ENCODE assay signal across 22 cellular contexts in genomic region chr15:46577767-46578166, GRCh38.
DNase-seq lines count a peak whose midpoint lies in the region; ATAC-seq, FAIRE-seq and TF ChIP-seq lines count a peak whose summit lies in the region.
"Had no signal": no experiment of that assay in that cellular context is flagged by ENCODE, and none has a peak within 500 bp of the region (broad histone marks: within the 10 kb centered on the region; RNA-seq: fewer than 3 reads in every experiment).

No MANE protein-coding gene starts in this region.

- in situ Hi-C loops in HepG2 (cut with HindIII; ENCODE audit: extremely low pct_ligation_motif_present, low pct_unique_long_range_greater_than_20kb): no loop called here

- no peak overlapping the region for H2AFZ ChIP-seq in HepG2 (ENCODE audit: low read length)

- H4K20me1 ChIP-seq in HepG2 (ENCODE audit: insufficient read depth, low read length): no peaks in the 10 kb centered on the region
- H4K20me1 ChIP-seq: BLaER1 treated with 17β-estradiol and CSF1 and Interleukin-3, amounts not matched to agents 10 nM and 100 nM had no signal

- intact Hi-C loops in HepG2 (cut with micrococcal nuclease; ENCODE audit: unreplicated experiment): no loop called here
- intact Hi-C loops in right lobe of liver (cut with DNase I): no loop called here
- intact Hi-C loops in lower lobe of right lung (cut with DNase I): no loop called here

- no peaks in the 10 kb centered on the region for H3K27me3 Mint-ChIP-seq in type B pancreatic cell
- no peaks in the 10 kb centered on the region for H3K27me3 Mint-ChIP-seq in T-helper 2 cell treated with Interferon-gamma antibody and Interleukin-4, amounts not matched to agents 5 μg/mL and 100 μg/mL, for 36 hours (ENCODE audit: low read depth)
- H3K27me3 Mint-ChIP-seq: B cell; CD4-positive, alpha-beta T cell had no signal

- no peaks in the 10 kb centered on the region for H3K36me3 Mint-ChIP-seq in type B pancreatic cell
- H3K36me3 Mint-ChIP-seq in T-helper 2 cell treated with Interferon-gamma antibody and Interleukin-4, amounts not matched to agents 5 μg/mL and 100 μg/mL, for 36 hours (ENCODE audit: low read depth): no peaks in the 10 kb centered on the region
- H3K36me3 Mint-ChIP-seq: CD8-positive, alpha-beta T cell had no signal

- H3K9me3 ChIP-seq in liver (ENCODE audit: control insufficient read depth in 4 of 4, low read length in 3 of 4) (no peaks in the 10 kb centered on the region), HepG2 (ENCODE audit: low read length) (peaks cover 88% of the 10 kb centered on the region), right lobe of liver (no peaks in the 10 kb centered on the region), lower lobe of right lung (no peaks in the 10 kb centered on the region)
- H3K9me3 ChIP-seq: A549; BLaER1 treated with 17β-estradiol and CSF1 and Interleukin-3, amounts not matched to agents 10 nM and 100 nM; Caco-2 had no signal

- TF ChIP-seq RAD21 in liver (IDR thresholded peaks at IDR 0.05) (peak; percentile 22 to 31), HepG2 (CRISPR knock-in tag; IDR thresholded peaks at IDR 0.05) (no peak)

- no peaks in the 10 kb centered on the region for H3K79me2 ChIP-seq in HepG2 (ENCODE audit: insufficient read depth, low read length)

- peaks cover 4% of the 10 kb centered on the region for H3K9me3 Mint-ChIP-seq in type B pancreatic cell
- H3K9me3 Mint-ChIP-seq in T-helper 2 cell treated with Interferon-gamma antibody and Interleukin-4, amounts not matched to agents 5 μg/mL and 100 μg/mL, for 36 hours: peaks cover 14% of the 10 kb centered on the region
- H3K9me3 Mint-ChIP-seq: CD8-positive, alpha-beta T cell had no signal

- 23% methylated on average over 2 of the region's 2 CpGs for WGBS in liver
- 0% methylated on average over 2 of the region's 2 CpGs for WGBS in HepG2 (ENCODE audit: low lambda C conversion rate)
- WGBS in right lobe of liver (ENCODE audit: insufficient coverage, low coverage, low lambda C conversion rate, missing lambda C conversion rate): 6% methylated on average over 2 of the region's 2 CpGs

- H3K27me3 ChIP-seq in liver (ENCODE audit: control insufficient read depth in 4 of 4, insufficient read depth in 4 of 4, low read length in 3 of 4): no peaks in the 10 kb centered on the region
- H3K27me3 ChIP-seq in HepG2 (ENCODE audit: control insufficient read depth in 1 of 2, insufficient read depth in 2 of 2, low read length in 2 of 2): no peaks in the 10 kb centered on the region
- H3K27me3 ChIP-seq in right lobe of liver: no peaks in the 10 kb centered on the region
- H3K27me3 ChIP-seq in lower lobe of right lung (ENCODE audit: low read depth): no peaks in the 10 kb centered on the region
- H3K27me3 ChIP-seq: BLaER1 treated with 17β-estradiol and CSF1 and Interleukin-3, amounts not matched to agents 10 nM and 100 nM had no signal

- no TSS peak for BruUV-seq in HepG2 (replicated peaks; lab: Mats Ljungman, UMichigan)

- H3K36me3 ChIP-seq in liver (ENCODE audit: control insufficient read depth in 4 of 4, insufficient read depth in 3 of 4, low read depth in 1 of 4, low read length in 3 of 4): no peaks in the 10 kb centered on the region
- no peaks in the 10 kb centered on the region for H3K36me3 ChIP-seq in HepG2 (replicated peaks in 1 of 2; ENCODE audit: control insufficient read depth in 1 of 2, insufficient read depth in 2 of 2, low read length in 2 of 2)
- H3K36me3 ChIP-seq in right lobe of liver: no peaks in the 10 kb centered on the region
- H3K36me3 ChIP-seq in lower lobe of right lung: no peaks in the 10 kb centered on the region
- H3K36me3 ChIP-seq: BLaER1 treated with 17β-estradiol and CSF1 and Interleukin-3, amounts not matched to agents 10 nM and 100 nM had no signal

- H3K4me1 ChIP-seq in liver (ENCODE audit: control insufficient read depth in 4 of 4, insufficient read depth in 4 of 4, low read length in 3 of 4) (peaks cover 2 to 27% (median 19%) of the 10 kb centered on the region in 4 donors), HepG2 (ENCODE audit: insufficient read depth, low read length) (no peaks in the 10 kb centered on the region), right lobe of liver (peaks cover 0 to 17% (median 2%) of the 10 kb centered on the region in 4 donors), lower lobe of right lung (no peaks in the 10 kb centered on the region)
- H3K4me1 ChIP-seq: A549; BLaER1 treated with 17β-estradiol and CSF1 and Interleukin-3, amounts not matched to agents 10 nM and 100 nM had no signal

- CTCF ChIA-PET in HepG2 (lab: Yijun Ruan, JAX; ENCODE audit: low intra/inter-chr PET ratio, low total read pairs): no interaction called here

- H3K27ac ChIP-seq in liver (ENCODE audit: low read depth in 1 of 2, low read length in 2 of 2) (peak overlapping the region in 1 of 2 donors; percentile 1), HepG2 (ENCODE audit: extremely low read length, insufficient read depth, low read length) (no peak overlapping the region), right lobe of liver (no peak overlapping the region), lower lobe of right lung (no peak overlapping the region)
- H3K27ac ChIP-seq: 22Rv1; A549; BLaER1 treated with 17β-estradiol and CSF1 and Interleukin-3, amounts not matched to agents 10 nM and 100 nM; C4-2B had no signal

- no peak for TF ChIP-seq EP300 in HepG2 (IDR thresholded peaks at IDR 0.05; ENCODE audit: low read depth in 2 of 2, low read length in 2 of 2)
- no peak for TF ChIP-seq EP300 in HepG2 (CRISPR knock-in tag; IDR thresholded peaks at IDR 0.05; ENCODE audit: borderline replicate concordance)

- TF ChIP-seq CTCF in liver (IDR thresholded peaks at IDR 0.05; ENCODE audit: low read depth, low read length, missing input control) (no peak), HepG2 (CRISPR knock-in tag; IDR thresholded peaks at IDR 0.05) (no peak), right lobe of liver (IDR thresholded peaks at IDR 0.05) (no peak), type B pancreatic cell (conservative IDR thresholded peaks at IDR 0.05) (no peak), lower lobe of right lung (IDR thresholded peaks at IDR 0.05) (no peak)

- no peak overlapping the region for H3K4me3 Mint-ChIP-seq in type B pancreatic cell
- H3K4me3 Mint-ChIP-seq in T-helper 2 cell treated with Interferon-gamma antibody and Interleukin-4, amounts not matched to agents 5 μg/mL and 100 μg/mL, for 36 hours: no peak overlapping the region
- H3K4me3 Mint-ChIP-seq: B cell; CD4-positive, alpha-beta T cell; CD8-positive, alpha-beta T cell had no signal

- no peak for TF ChIP-seq POLR2A in HepG2 (IDR thresholded peaks at IDR 0.05; ENCODE audit: insufficient read depth in 1 of 2, low read depth in 2 of 2, low read length in 2 of 2)
- TF ChIP-seq POLR2A in right lobe of liver (IDR thresholded peaks at IDR 0.05): no peak

- no peak overlapping the region for H3K4me2 ChIP-seq in HepG2 (ENCODE audit: low read depth, low read length)
- H3K4me2 ChIP-seq: A549; BLaER1 treated with 17β-estradiol and CSF1 and Interleukin-3, amounts not matched to agents 10 nM and 100 nM had no signal

- peak overlapping the region; percentile 91 for H3K27ac Mint-ChIP-seq in type B pancreatic cell
- no peak overlapping the region for H3K27ac Mint-ChIP-seq in T-helper 2 cell treated with Interferon-gamma antibody and Interleukin-4, amounts not matched to agents 5 μg/mL and 100 μg/mL, for 36 hours
- H3K27ac Mint-ChIP-seq: B cell; CD4-positive, alpha-beta T cell; CD8-positive, alpha-beta T cell had no signal

- no peak overlapping the region for H3K9ac ChIP-seq in liver (ENCODE audit: low read depth in 1 of 2, low read length in 2 of 2)
- H3K9ac ChIP-seq in HepG2 (ENCODE audit: insufficient read depth, low read depth, low read length): no peak overlapping the region
- H3K9ac ChIP-seq: BLaER1 treated with 17β-estradiol and CSF1 and Interleukin-3, amounts not matched to agents 10 nM and 100 nM had no signal

- ATAC-seq in HepG2 (no peak), right lobe of liver (peak; percentile 87 to 91 (median 87)), lower lobe of right lung (no peak)
- ATAC-seq: A549; CD8-positive, alpha-beta T cell had no signal

- H3K4me1 Mint-ChIP-seq in type B pancreatic cell (ENCODE audit: unreplicated experiment): peaks cover 10% of the 10 kb centered on the region
- H3K4me1 Mint-ChIP-seq in T-helper 2 cell treated with Interferon-gamma antibody and Interleukin-4, amounts not matched to agents 5 μg/mL and 100 μg/mL, for 36 hours (ENCODE audit: low read depth): no peaks in the 10 kb centered on the region
- H3K4me1 Mint-ChIP-seq: B cell had no signal

- DNase-seq in HepG2 (ENCODE audit: low spot score) (no peak), right lobe of liver (no peak), type B pancreatic cell (ENCODE audit: extremely low spot score, unreplicated experiment) (no peak), lower lobe of right lung (no peak)
- DNase-seq in T-helper 2 cell treated with Interferon-gamma antibody and Interleukin-4, amounts not matched to agents 5 μg/mL and 100 μg/mL, for 36 hours (ENCODE audit: low spot score): no peak
- DNase-seq: AML-193; Caco-2; Calu3; CD4-positive, alpha-beta T cell; CD8-positive, alpha-beta T cell; DMS79 treated with DMSO at 0.1 percent for 48 hours; GF-D8 had no signal

- no peak for FAIRE-seq in HepG2 (lab: Jason Lieb, UNC)
- FAIRE-seq: A549, D721Med, G401.6, GM12891, GM19239 had no signal

- H3K4me3 ChIP-seq in liver (ENCODE audit: low read depth in 1 of 3, low read length in 3 of 3) (no peak overlapping the region), HepG2 (replicated peaks in 1 of 3; ENCODE audit: insufficient read depth in 1 of 3, low read depth in 2 of 3, low read length in 3 of 3) (no peak overlapping the region), right lobe of liver (no peak overlapping the region), lower lobe of right lung (no peak overlapping the region)
- H3K4me3 ChIP-seq: A549; BLaER1 treated with 17β-estradiol and CSF1 and Interleukin-3, amounts not matched to agents 10 nM and 100 nM had no signal

- POLR2A ChIA-PET in HepG2 (lab: Yijun Ruan, JAX): no interaction called here

TF ChIP-seq in liver, 16 proteins besides CTCF, POLR2A, EP300 and RAD21 (continues in another document):
- TF ChIP-seq FOXA1 (IDR thresholded peaks at IDR 0.05) (no peak), TAF1 (conservative IDR thresholded peaks at IDR 0.05) (no peak), SP1 (IDR thresholded peaks at IDR 0.05) (peak; percentile 54), GABPA (IDR thresholded peaks at IDR 0.05 in 1 of 2, conservative IDR thresholded peaks at IDR 0.05 in 1 of 2) (no peak), RXRA (IDR thresholded peaks at IDR 0.05) (peak in 1 of 2 donors; percentile 43), EGR1 (IDR thresholded peaks at IDR 0.05; ENCODE audit: low read depth in 2 of 2) (no peak)

TF ChIP-seq in HepG2, 621 proteins besides CTCF, POLR2A, EP300 and RAD21 (continues in another document):
- TF ChIP-seq KLF11 (CRISPR knock-in tag; IDR thresholded peaks at IDR 0.05) (no peak), RNF2 (conservative IDR thresholded peaks at IDR 0.05; ENCODE audit: low read depth) (no peak), JUNB (CRISPR knock-in tag; IDR thresholded peaks at IDR 0.05; ENCODE audit: borderline replicate concordance) (no peak), SP140L (CRISPR knock-in tag; IDR thresholded peaks at IDR 0.05; ENCODE audit: borderline replicate concordance) (no peak), CBFB (CRISPR knock-in tag; IDR thresholded peaks at IDR 0.05) (no peak), RBM22 (optimal IDR thresholded peaks at IDR 0.05; ENCODE audit: low read length) (no peak), ZNF577 (CRISPR knock-in tag; IDR thresholded peaks at IDR 0.05; ENCODE audit: borderline replicate concordance, low read depth) (no peak)

Comparison
In these comparisons a context has a peak if more than half of its experiments do, and no peak if none do; other contexts are left out.
1. ATAC-seq: peak in right lobe of liver (4 of 4); none in HepG2 (single experiment) and lower lobe of right lung (0 of 2).